ENCODE assay signal across 28 cellular contexts in the genomic region with DNA sequence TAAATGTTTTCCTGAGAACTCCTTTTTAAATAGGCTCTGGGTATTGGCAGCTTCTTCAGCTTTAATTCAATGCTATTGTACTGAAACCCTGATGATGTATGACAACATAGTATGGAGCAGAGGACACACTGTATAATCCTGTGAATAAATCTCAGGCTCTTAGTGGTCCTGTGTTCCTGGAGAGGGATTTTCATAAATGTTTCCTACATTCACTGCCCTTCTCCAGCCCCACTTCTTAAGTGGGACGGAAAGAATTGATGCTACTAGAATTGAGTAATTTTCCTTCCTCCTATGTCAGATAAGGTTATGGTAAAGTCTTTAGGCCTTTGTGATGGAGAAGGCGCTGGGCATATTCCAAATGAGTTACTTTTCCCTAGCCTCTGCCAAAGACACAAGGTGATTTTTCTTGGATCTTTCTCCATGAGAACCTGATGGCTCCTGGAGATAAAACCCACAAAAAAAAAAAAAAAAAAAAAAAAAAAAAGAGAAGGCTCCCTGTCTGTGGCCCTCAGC.
"Had no signal": no experiment of that assay in that cellular context is flagged by ENCODE, and none has a peak within 500 bp of the region (broad histone marks: within the 10 kb centered on the region; RNA-seq: fewer than 3 reads in every experiment).

No MANE protein-coding gene starts in this region.

- H3K36me3 Mint-ChIP-seq: naive B cell; stimulated activated effector memory CD8-positive, alpha-beta T cell treated with anti-CD3 and anti-CD28 coated beads, Interleukin-12 subunit alpha, Interleukin-12 subunit beta, amount 100 ng/mL, for 72 hours had no signal

- H3K4me3 ChIP-seq: lower lobe of right lung, pancreas, prostate gland, skin epidermis, spleen, suprapubic skin, thoracic aorta, tibial artery, upper lobe of right lung had no signal

- H3K27ac ChIP-seq: lower lobe of right lung, pancreas, prostate gland, skin epidermis, spleen, suprapubic skin, thoracic aorta, tibial artery, upper lobe of right lung had no signal

- H3K9me3 ChIP-seq: lower lobe of right lung, pancreas, prostate gland, suprapubic skin, thoracic aorta, upper lobe of right lung had no signal

- H3K27ac Mint-ChIP-seq: immature natural killer cell; natural killer cell; nephron progenitor cell; stimulated activated effector memory CD8-positive, alpha-beta T cell treated with anti-CD3 and anti-CD28 coated beads, Interleukin-12 subunit alpha, Interleukin-12 subunit beta, amount 100 ng/mL, for 72 hours; stimulated activated naive CD8-positive, alpha-beta T cell treated with anti-CD3 and anti-CD28 coated beads, Interleukin-15, Interleukin-2, amounts not matched to agents 100 ng/mL and 50 ng/mL, for 24 hours had no signal

- DNase-seq: hypothalamus; immature natural killer cell; kidney; lower lobe of right lung; mammary epithelial cell; mesenchymal stem cell; naive B cell; natural killer cell; nephron progenitor cell; pancreas; posterior cingulate gyrus; retina; right cardiac atrium; spleen; stimulated activated CD4-positive, alpha-beta T cell treated with anti-CD3 and anti-CD28 coated beads, Interleukin-4, amount 100 ng/mL, for 24 hours; stimulated activated naive CD4-positive, alpha-beta T cell; tibial artery; trophoblast cell; upper lobe of right lung had no signal

- H3K36me3 ChIP-seq: lower lobe of right lung, pancreas, prostate gland, spleen, suprapubic skin, thoracic aorta, tibial artery, upper lobe of right lung had no signal

- H3K4me1 ChIP-seq: lower lobe of right lung, pancreas, prostate gland, spleen, suprapubic skin, tibial artery, upper lobe of right lung had no signal

- H3K27me3 Mint-ChIP-seq: stimulated activated naive CD8-positive, alpha-beta T cell treated with anti-CD3 and anti-CD28 coated beads, Interleukin-15, Interleukin-2, amounts not matched to agents 100 ng/mL and 50 ng/mL, for 24 hours had no signal

- H3K4me3 Mint-ChIP-seq: immature natural killer cell; naive B cell; natural killer cell; nephron progenitor cell; stimulated activated effector memory CD8-positive, alpha-beta T cell treated with anti-CD3 and anti-CD28 coated beads, Interleukin-12 subunit alpha, Interleukin-12 subunit beta, amount 100 ng/mL, for 72 hours; stimulated activated naive CD8-positive, alpha-beta T cell treated with anti-CD3 and anti-CD28 coated beads, Interleukin-15, Interleukin-2, amounts not matched to agents 100 ng/mL and 50 ng/mL, for 24 hours had no signal

- ATAC-seq: lower lobe of right lung; natural killer cell; pancreas; right cardiac atrium; sciatic nerve; stimulated activated effector memory CD8-positive, alpha-beta T cell treated with anti-CD3 and anti-CD28 coated beads, Interleukin-12 subunit alpha, Interleukin-12 subunit beta, amount 100 ng/mL, for 72 hours; upper lobe of right lung had no signal

- FAIRE-seq: islet of Langerhans, kidney, pancreas, urothelium cell line had no signal

- H3K4me1 Mint-ChIP-seq: immature natural killer cell; naive B cell; natural killer cell; nephron progenitor cell; stimulated activated effector memory CD8-positive, alpha-beta T cell treated with anti-CD3 and anti-CD28 coated beads, Interleukin-12 subunit alpha, Interleukin-12 subunit beta, amount 100 ng/mL, for 72 hours had no signal

- H3K27me3 ChIP-seq: pancreas, spleen, suprapubic skin, tibial artery, upper lobe of right lung had no signal
